ENCODE assay signal across 20 cellular contexts in genomic region chr7:158603773-158604755, GRCh38. TPM values are rescaled to one million over a fixed set of nuclear protein-coding genes. Genes with fewer than 3 reads are reported as not detected.
A peak's percentile ranks its signal among the peaks of the same experiment; 100 is the strongest.
DNase-seq lines count a peak whose midpoint lies in the region; ATAC-seq, FAIRE-seq and TF ChIP-seq lines count a peak whose summit lies in the region.
"Had no signal": no experiment of that assay in that cellular context is flagged by ENCODE, and none has a peak within 500 bp of the region (broad histone marks: within the 10 kb centered on the region; RNA-seq: fewer than 3 reads in every experiment).

No MANE protein-coding gene starts in this region.

- H4K20me1 ChIP-seq in DND-41 (ENCODE audit: insufficient read depth, low read length) (no peaks in the 10 kb centered on the region; the same call in 1 of the 2 replicates), HepG2 (ENCODE audit: insufficient read depth, low read length) (no peaks in the 10 kb centered on the region)

- no peak for TF ChIP-seq RAD21 in HepG2 (CRISPR knock-in tag; IDR thresholded peaks at IDR 0.05)

- H3K9ac ChIP-seq in DND-41 (ENCODE audit: low read depth, low read length) (no peak overlapping the region), HepG2 (ENCODE audit: insufficient read depth, low read depth, low read length) (no peak overlapping the region)

- H3K79me2 ChIP-seq in DND-41 (ENCODE audit: insufficient read depth, low read length) (no peaks in the 10 kb centered on the region), HepG2 (ENCODE audit: insufficient read depth, low read length) (no peaks in the 10 kb centered on the region)

- no peaks in the 10 kb centered on the region for H3K9me3 ChIP-seq in DND-41 (ENCODE audit: insufficient read depth, low read length, severe bottlenecking)
- no peaks in the 10 kb centered on the region for H3K9me3 ChIP-seq in HepG2 (ENCODE audit: low read length)

- TF ChIP-seq POLR2A in HepG2 (IDR thresholded peaks at IDR 0.05; ENCODE audit: insufficient read depth in 1 of 2, low read depth in 2 of 2, low read length in 2 of 2) = no peak

- no peak overlapping the region for H3K4me3 ChIP-seq in DND-41 (ENCODE audit: low read depth in 1 of 2, low read length in 2 of 2)
- H3K4me3 ChIP-seq in HepG2 (replicated peaks in 1 of 3; ENCODE audit: insufficient read depth in 1 of 3, low read depth in 2 of 3, low read length in 3 of 3) = no peak overlapping the region
- H3K4me3 ChIP-seq: SK-N-MC, smooth muscle cell had no signal

- in situ Hi-C loops in HepG2 (cut with HindIII; ENCODE audit: extremely low pct_ligation_motif_present, low pct_unique_long_range_greater_than_20kb) = no loop called here

- TF ChIP-seq CTCF in DND-41 (IDR thresholded peaks at IDR 0.05; ENCODE audit: borderline replicate concordance, extremely low read depth, low read length, poor library complexity, severe bottlenecking) = no peak
- no peak for TF ChIP-seq CTCF in HepG2 (CRISPR knock-in tag; IDR thresholded peaks at IDR 0.05)

- no peak for DNase-seq in DND-41
- DNase-seq in SHP77 (lab: John Stamatoyannopoulos, UW) = no peak
- no peak for DNase-seq in iPS-NIHi11 (ENCODE audit: low spot score)
- no peak for DNase-seq in HepG2 (ENCODE audit: low spot score)
- DNase-seq: activated effector memory CD4-positive, alpha-beta T cell treated with Interleukin-2 at 50 U/mL for 16 hours; amygdala; CD8-positive, alpha-beta T cell; NCI-H1694 treated with DMSO at 0.1 percent for 48 hours; NCI-H510A; PC-3; stimulated activated naive B cell treated with anti-CD40 and anti-IgM and Interleukin-4, amounts not matched to agents 10 μg/mL and 1 μg/mL and 100 μg/mL, for 72 hours had no signal

- H3K27ac ChIP-seq in DND-41 (ENCODE audit: low read length) = no peak overlapping the region
- H3K27ac ChIP-seq in HepG2 (ENCODE audit: extremely low read length, insufficient read depth, low read length) = no peak overlapping the region
- H3K27ac ChIP-seq: SK-N-MC had no signal

- no peak for TF ChIP-seq EP300 in HepG2 (IDR thresholded peaks at IDR 0.05; ENCODE audit: low read depth in 2 of 2, low read length in 2 of 2)
- no peak for TF ChIP-seq EP300 in HepG2 (CRISPR knock-in tag; IDR thresholded peaks at IDR 0.05; ENCODE audit: borderline replicate concordance)

- FAIRE-seq in HepG2 (lab: Jason Lieb, UNC) = no peak
- FAIRE-seq: endometrium, frontal cortex, H54 had no signal

- WGBS in HepG2 (ENCODE audit: low lambda C conversion rate) = 94% methylated on average over 7 of the region's 23 CpGs

- CTCF ChIA-PET in HepG2 (lab: Yijun Ruan, JAX; ENCODE audit: low intra/inter-chr PET ratio, low total read pairs) = no interaction called here

- no peaks in the 10 kb centered on the region for H3K27me3 ChIP-seq in DND-41 (ENCODE audit: insufficient read depth, low read length, poor library complexity)
- H3K27me3 ChIP-seq in HepG2 (ENCODE audit: control insufficient read depth in 1 of 2, insufficient read depth in 2 of 2, low read length in 2 of 2) = no peaks in the 10 kb centered on the region

- ATAC-seq in DND-41 (ENCODE audit: insufficient read depth, low read depth) = peak; percentile 35; the same call in 1 of the 3 replicates
- ATAC-seq in GM19351 (IDR thresholded peaks at IDR 0.05; ENCODE audit: unreplicated experiment) = peak; percentile 47
- ATAC-seq in HG02678 (IDR thresholded peaks at IDR 0.05; ENCODE audit: unreplicated experiment) = peak; percentile 27
- peak; percentile 13 for ATAC-seq in HG03565 (IDR thresholded peaks at IDR 0.05; ENCODE audit: unreplicated experiment)
- ATAC-seq in HepG2 = no peak
- ATAC-seq in GM19035 (IDR thresholded peaks at IDR 0.05; ENCODE audit: unreplicated experiment) = no peak
- ATAC-seq: CD8-positive, alpha-beta T cell; PC-3 had no signal

- H3K4me2 ChIP-seq in DND-41 (ENCODE audit: insufficient read depth, low read length) = no peak overlapping the region
- H3K4me2 ChIP-seq in HepG2 (ENCODE audit: low read depth, low read length) = no peak overlapping the region
- H3K4me2 ChIP-seq: smooth muscle cell had no signal

- no TSS peak for BruUV-seq in HepG2 (replicated peaks; lab: Mats Ljungman, UMichigan)

- H2AFZ ChIP-seq in DND-41 (ENCODE audit: low read depth, low read length) = no peak overlapping the region
- no peak overlapping the region for H2AFZ ChIP-seq in HepG2 (ENCODE audit: low read length)

- peaks cover 60% of the 10 kb centered on the region for H3K36me3 ChIP-seq in DND-41 (ENCODE audit: insufficient read depth, low read length)
- H3K36me3 ChIP-seq in HepG2 (replicated peaks in 1 of 2; ENCODE audit: control insufficient read depth in 1 of 2, insufficient read depth in 2 of 2, low read length in 2 of 2) = no peaks in the 10 kb centered on the region

- POLR2A ChIA-PET in HepG2 (lab: Yijun Ruan, JAX) = no interaction called here

- intact Hi-C loops in HepG2 (cut with micrococcal nuclease; ENCODE audit: unreplicated experiment) = no loop called here

- H3K4me1 ChIP-seq in DND-41 (ENCODE audit: insufficient read depth, low read length) (no peaks in the 10 kb centered on the region), HepG2 (ENCODE audit: insufficient read depth, low read length) (no peaks in the 10 kb centered on the region)

TF ChIP-seq in HepG2, 621 proteins besides CTCF, POLR2A, EP300 and RAD21:
- TF ChIP-seq KLF9 (CRISPR knock-in tag; IDR thresholded peaks at IDR 0.05; ENCODE audit: low read depth) = no peak
- no peak for TF ChIP-seq AGO1 (IDR thresholded peaks at IDR 0.05; ENCODE audit: low read depth, low read length, poor library complexity, severe bottlenecking)

RNA-seq across cellular contexts. Expression of gene PTPRN2, which starts 16.4 kb away (rescaled TPM):
- total RNA-seq in HepG2 (2016; rRNA removed; fragmentation: Illumina TruSeq; extraction: Trizol) = 1.7 and 2.5 TPM in 2 replicates
- total RNA-seq in HepG2 (2016; cell fraction: cytosol; rRNA removed; fragmentation: Illumina TruSeq; extraction: Trizol; ENCODE audit: low read depth) = 0.88 and 1.4 TPM in 2 replicates
- 1.4 and 2.6 TPM in 2 replicates for total RNA-seq in HepG2 (2016; cell fraction: insoluble cytoplasmic fraction; rRNA removed; fragmentation: Illumina TruSeq; extraction: Trizol)
- total RNA-seq in HepG2 (2016; cell fraction: membrane; rRNA removed; fragmentation: Illumina TruSeq; extraction: Trizol) = 2.3 TPM in 2 replicates
- 3.7 and 5.0 TPM in 2 replicates for total RNA-seq in HepG2 (2016; cell fraction: nucleus; rRNA removed; fragmentation: Illumina TruSeq; extraction: Trizol)
- polyA plus RNA-seq in HepG2 (2011; rRNA removed) = 24.2 and 50.0 TPM in 2 replicates
- polyA plus RNA-seq in HepG2 (2011; cell fraction: cytosol; rRNA removed) = 42.2 and 59.6 TPM in 2 replicates
- 73.6 and 81.5 TPM in 2 replicates for polyA plus RNA-seq in HepG2 (2011; cell fraction: nucleus; rRNA removed)
- polyA plus RNA-seq in HepG2 (2012) = 49.0 and 72.5 TPM in 2 replicates
- polyA plus RNA-seq in HepG2 (2016; cell fraction: cytosol; fragmentation: Illumina TruSeq; extraction: Trizol; ENCODE audit: low read depth) = 0.94 and 1.3 TPM in 2 replicates
- 2.5 TPM in 2 replicates for polyA plus RNA-seq in HepG2 (2016; cell fraction: insoluble cytoplasmic fraction; fragmentation: Illumina TruSeq; extraction: Trizol; ENCODE audit: low read depth)
- 1.7 and 2.2 TPM in 2 replicates for polyA plus RNA-seq in HepG2 (2016; cell fraction: membrane; fragmentation: Illumina TruSeq; extraction: Trizol; ENCODE audit: low read depth)
- 3.0 and 5.1 TPM in 2 replicates for polyA plus RNA-seq in HepG2 (2016; cell fraction: nucleus; fragmentation: Illumina TruSeq; extraction: Trizol; ENCODE audit: insufficient read depth, low read depth)
- 35.1 TPM in 1 of 2 replicates, not detected in the other for polyA minus RNA-seq in HepG2 (2011; rRNA and poly(A)+ RNA removed; ENCODE audit: low replicate concordance)
- polyA minus RNA-seq in HepG2 (2011; cell fraction: cytosol; rRNA and poly(A)+ RNA removed) = 18.6 and 43.5 TPM in 2 replicates
- polyA minus RNA-seq in HepG2 (2011; cell fraction: nucleus; rRNA and poly(A)+ RNA removed) = 33.3 and 45.4 TPM in 2 replicates

Comparison
In these comparisons a context has a peak if more than half of its experiments do, and no peak if none do; other contexts are left out.
1. ATAC-seq: peak in DND-41 (single experiment), GM19351 (single experiment), HG02678 (single experiment) and HG03565 (single experiment); none in HepG2 (single experiment) and GM19035 (single experiment).